In the genomic region with DNA sequence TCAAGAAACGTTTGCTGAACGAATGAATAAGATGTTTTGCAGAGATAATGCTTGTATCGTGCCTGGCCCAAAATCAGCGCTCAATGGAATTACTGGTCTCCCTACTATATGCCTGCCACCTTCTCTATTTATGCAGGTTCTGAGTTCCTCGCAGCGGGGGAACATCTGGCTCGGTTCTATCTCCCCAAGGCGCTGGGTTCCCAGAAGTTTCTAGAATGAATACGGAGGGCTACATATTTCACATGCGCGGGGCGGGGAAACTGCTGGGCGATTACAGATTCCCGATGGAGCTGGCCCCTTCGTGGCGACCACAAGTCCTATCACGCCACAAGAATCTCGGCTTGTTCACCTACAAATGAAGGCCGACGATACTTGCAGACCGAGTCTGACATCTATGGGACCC, we compare ENCODE assay signal across 9 cellular contexts. TPM values are rescaled to one million over a fixed set of nuclear protein-coding genes. Genes with fewer than 3 reads are reported as not detected.
DNase-seq lines count a peak whose midpoint lies in the region; ATAC-seq, FAIRE-seq and TF ChIP-seq lines count a peak whose summit lies in the region.
"Had no signal": no experiment of that assay in that cellular context is flagged by ENCODE, and none has a peak within 500 bp of the region (broad histone marks: within the 10 kb centered on the region; RNA-seq: fewer than 3 reads in every experiment).

No MANE protein-coding gene starts in this region.

- BruUV-seq in HepG2 (replicated peaks; lab: Mats Ljungman, UMichigan), result TSS peak; percentile 86

- no peak for TF ChIP-seq POLR2A in HepG2 (IDR thresholded peaks at IDR 0.05; ENCODE audit: insufficient read depth in 1 of 2, low read depth in 2 of 2, low read length in 2 of 2)
- no peak for TF ChIP-seq POLR2A in thyroid gland (IDR thresholded peaks at IDR 0.05)

- H3K27me3 ChIP-seq in HepG2 (ENCODE audit: control insufficient read depth in 1 of 2, insufficient read depth in 2 of 2, low read length in 2 of 2) (no peaks in the 10 kb centered on the region; a peak in 1 of 5 replicates), thyroid gland (no peaks in the 10 kb centered on the region)

- no peaks in the 10 kb centered on the region for H4K20me1 ChIP-seq in HepG2 (ENCODE audit: insufficient read depth, low read length)

- H3K4me3 Mint-ChIP-seq in T-helper 2 cell treated with Interferon-gamma antibody and Interleukin-4, amounts not matched to agents 5 μg/mL and 100 μg/mL, for 36 hours, result peak overlapping the region; percentile 98

- peak overlapping the region; percentile 56 for H2AFZ ChIP-seq in HepG2 (ENCODE audit: low read length)

- H3K79me2 ChIP-seq in HepG2 (ENCODE audit: insufficient read depth, low read length), result peaks cover 30% of the 10 kb centered on the region

- peak overlapping the region; percentile 82 for H3K4me2 ChIP-seq in HepG2 (ENCODE audit: low read depth, low read length)

- peaks cover 2 to 6% of the 10 kb centered on the region in 2 experiments; a peak in 3 of 5 replicates for H3K36me3 ChIP-seq in HepG2 (replicated peaks in 1 of 2; ENCODE audit: control insufficient read depth in 1 of 2, insufficient read depth in 2 of 2, low read length in 2 of 2)
- H3K36me3 ChIP-seq in thyroid gland, result no peaks in the 10 kb centered on the region

- intact Hi-C loops in HepG2 (cut with micrococcal nuclease; ENCODE audit: unreplicated experiment), result loop anchor here (2.0 to 5.0 kb wide), 2 partner anchors 92 to 240 kb away; no protein-coding TSS in a partner anchor
- intact Hi-C loops in thyroid gland (cut with DNase I), result no loop called here

- TF ChIP-seq EP300 in HepG2 (IDR thresholded peaks at IDR 0.05; ENCODE audit: low read depth in 2 of 2, low read length in 2 of 2) (no peak), HepG2 (CRISPR knock-in tag; IDR thresholded peaks at IDR 0.05; ENCODE audit: borderline replicate concordance) (no peak)

- FAIRE-seq in HepG2 (lab: Jason Lieb, UNC), result no peak
- FAIRE-seq: colon had no signal

- peak; percentile 7 for DNase-seq in T-helper 2 cell treated with Interferon-gamma antibody and Interleukin-4, amounts not matched to agents 5 μg/mL and 100 μg/mL, for 36 hours (ENCODE audit: low spot score)
- no peak for DNase-seq in T-helper 2 cell
- no peak for DNase-seq in astrocyte of the spinal cord (ENCODE audit: low read depth, low spot score)
- no peak for DNase-seq in HepG2 (ENCODE audit: low spot score)
- no peak for DNase-seq in thyroid gland
- no peak for DNase-seq in DMS79 (lab: John Stamatoyannopoulos, UW)
- DNase-seq in omental fat pad (ENCODE audit: low spot score), result no peak

- CTCF ChIA-PET in HepG2 (lab: Yijun Ruan, JAX; ENCODE audit: low intra/inter-chr PET ratio, low total read pairs), result no interaction called here

- H3K27ac Mint-ChIP-seq in T-helper 2 cell treated with Interferon-gamma antibody and Interleukin-4, amounts not matched to agents 5 μg/mL and 100 μg/mL, for 36 hours, result peak overlapping the region; percentile 91

- ATAC-seq in HG03469 (IDR thresholded peaks at IDR 0.05; ENCODE audit: unreplicated experiment) (peak; percentile 4), HepG2 (peak; percentile 47), omental fat pad (ENCODE audit: low FRiP score) (no peak)

- H3K9me3 Mint-ChIP-seq in T-helper 2 cell treated with Interferon-gamma antibody and Interleukin-4, amounts not matched to agents 5 μg/mL and 100 μg/mL, for 36 hours, result no peaks in the 10 kb centered on the region

- H3K4me3 ChIP-seq in astrocyte of the spinal cord (ENCODE audit: low read depth, low read length) (peak overlapping the region; percentile 96), HepG2 (replicated peaks in 1 of 3; ENCODE audit: insufficient read depth in 1 of 3, low read depth in 2 of 3, low read length in 3 of 3) (peak overlapping the region; percentile 86 to 94 (median 93)), thyroid gland (replicated peaks in 1 of 3) (peak overlapping the region; percentile 66 to 97 (median 67))

- H3K4me1 ChIP-seq in HepG2 (ENCODE audit: insufficient read depth, low read length) (peaks cover 23% of the 10 kb centered on the region), thyroid gland (peaks cover 12 to 14% of the 10 kb centered on the region in 2 donors)

- no peak for TF ChIP-seq RAD21 in HepG2 (CRISPR knock-in tag; IDR thresholded peaks at IDR 0.05)

- peaks cover 10% of the 10 kb centered on the region for H3K36me3 Mint-ChIP-seq in T-helper 2 cell treated with Interferon-gamma antibody and Interleukin-4, amounts not matched to agents 5 μg/mL and 100 μg/mL, for 36 hours (ENCODE audit: low read depth)

- H3K4me1 Mint-ChIP-seq in T-helper 2 cell treated with Interferon-gamma antibody and Interleukin-4, amounts not matched to agents 5 μg/mL and 100 μg/mL, for 36 hours (ENCODE audit: low read depth), result peaks cover 32% of the 10 kb centered on the region

- WGBS in HepG2 (ENCODE audit: low lambda C conversion rate), result 1% methylated on average over 18 of the region's 21 CpGs
- WGBS in thyroid gland, 2 donors, result 1 to 2% methylated on average over 12 to 17 of the region's 21 CpGs

- POLR2A ChIA-PET in HepG2 (lab: Yijun Ruan, JAX), result interaction anchor here (0.8 to 2.8 kb wide), 12 partner anchors 10 to 250 kb away, joined by 3 to 28 read pairs (median 5); partner anchors contain the start of genes ABCC5, ABCF3, DVL3 and PARL

- peaks cover 4% of the 10 kb centered on the region for H3K27me3 Mint-ChIP-seq in T-helper 2 cell treated with Interferon-gamma antibody and Interleukin-4, amounts not matched to agents 5 μg/mL and 100 μg/mL, for 36 hours (ENCODE audit: low read depth)

- H3K9ac ChIP-seq in HepG2 (ENCODE audit: insufficient read depth, low read depth, low read length), result peak overlapping the region; percentile 89

- peak overlapping the region; percentile 61 for H3K27ac ChIP-seq in HepG2 (ENCODE audit: extremely low read length, insufficient read depth, low read length)
- peak overlapping the region; percentile 57 to 90 (median 77) for H3K27ac ChIP-seq in thyroid gland

- no peaks in the 10 kb centered on the region for H3K9me3 ChIP-seq in HepG2 (ENCODE audit: low read length)
- H3K9me3 ChIP-seq in thyroid gland, result no peaks in the 10 kb centered on the region

- TF ChIP-seq CTCF in astrocyte of the spinal cord (IDR thresholded peaks at IDR 0.05; ENCODE audit: low read depth, low read length), result no peak
- TF ChIP-seq CTCF in HepG2 (CRISPR knock-in tag; IDR thresholded peaks at IDR 0.05), result no peak
- no peak for TF ChIP-seq CTCF in thyroid gland (IDR thresholded peaks at IDR 0.05)
- TF ChIP-seq CTCF in omental fat pad (IDR thresholded peaks at IDR 0.05), result no peak

- in situ Hi-C loops in astrocyte of the spinal cord (cut with HindIII; ENCODE audit: low sequenced_read_pairs) (no loop called here), HepG2 (cut with HindIII; ENCODE audit: extremely low pct_ligation_motif_present, low pct_unique_long_range_greater_than_20kb) (loop anchor here (25.0 kb wide), 1 partner anchor 247 kb away; the partner anchor contains the start of gene PARL)

RNA-seq across cellular contexts. Expression of gene EIF2B5, which starts 0.4 kb away (rescaled TPM):
- total RNA-seq in HepG2 (2016; rRNA removed; fragmentation: Illumina TruSeq; extraction: Trizol) (60.2 and 60.3 TPM in 2 replicates), thyroid gland (10 to 100 TPM; 27.9 to 46.5 (median 42.2) TPM), omental fat pad (10 to 100 TPM; 28.5 to 50.3 (median 38.7) TPM)
- 13.3 and 14.4 TPM in 2 replicates for total RNA-seq in HepG2 (2016; cell fraction: cytosol; rRNA removed; fragmentation: Illumina TruSeq; extraction: Trizol; ENCODE audit: low read depth)
- total RNA-seq in HepG2 (2016; cell fraction: insoluble cytoplasmic fraction; rRNA removed; fragmentation: Illumina TruSeq; extraction: Trizol), result 56.4 and 59.3 TPM in 2 replicates
- total RNA-seq in HepG2 (2016; cell fraction: membrane; rRNA removed; fragmentation: Illumina TruSeq; extraction: Trizol), result 25.4 and 30.0 TPM in 2 replicates
- 46.2 and 46.9 TPM in 2 replicates for total RNA-seq in HepG2 (2016; cell fraction: nucleus; rRNA removed; fragmentation: Illumina TruSeq; extraction: Trizol)
- 38.4 and 42.2 TPM in 2 replicates for polyA plus RNA-seq in HepG2 (2011; rRNA removed)
- polyA plus RNA-seq in HepG2 (2011; cell fraction: cytosol; rRNA removed), result 31.2 and 31.6 TPM in 2 replicates
- 105 and 110 TPM in 2 replicates for polyA plus RNA-seq in HepG2 (2011; cell fraction: nucleus; rRNA removed)
- 31.8 and 34.3 TPM in 2 replicates for polyA plus RNA-seq in HepG2 (2012)
- 12.5 and 14.4 TPM in 2 replicates for polyA plus RNA-seq in HepG2 (2016; cell fraction: cytosol; fragmentation: Illumina TruSeq; extraction: Trizol; ENCODE audit: low read depth)
- 49.2 and 49.4 TPM in 2 replicates for polyA plus RNA-seq in HepG2 (2016; cell fraction: insoluble cytoplasmic fraction; fragmentation: Illumina TruSeq; extraction: Trizol; ENCODE audit: low read depth)
- 17.8 and 21.2 TPM in 2 replicates for polyA plus RNA-seq in HepG2 (2016; cell fraction: membrane; fragmentation: Illumina TruSeq; extraction: Trizol; ENCODE audit: low read depth)
- 79.9 and 81.6 TPM in 2 replicates for polyA plus RNA-seq in HepG2 (2016; cell fraction: nucleus; fragmentation: Illumina TruSeq; extraction: Trizol; ENCODE audit: insufficient read depth, low read depth)
- 63.6 and 87.1 TPM in 2 replicates for polyA minus RNA-seq in HepG2 (2011; rRNA and poly(A)+ RNA removed; ENCODE audit: low replicate concordance)
- 14.2 and 16.3 TPM in 2 replicates for polyA minus RNA-seq in HepG2 (2011; cell fraction: cytosol; rRNA and poly(A)+ RNA removed)
- polyA minus RNA-seq in HepG2 (2011; cell fraction: nucleus; rRNA and poly(A)+ RNA removed), result 53.6 and 66.0 TPM in 2 replicates

RNA-seq across cellular contexts. Expression of gene DVL3, which starts 20.4 kb away (rescaled TPM):
- total RNA-seq in HepG2 (2016; rRNA removed; fragmentation: Illumina TruSeq; extraction: Trizol) (25.4 and 29.0 TPM in 2 replicates), thyroid gland (100 to 1,000 TPM in 1 of 4 donors, 10 to 100 TPM in 3; 48.2 to 137 (median 65.3) TPM), omental fat pad (10 to 100 TPM; 34.9 to 46.0 (median 43.2) TPM)
- total RNA-seq in HepG2 (2016; cell fraction: cytosol; rRNA removed; fragmentation: Illumina TruSeq; extraction: Trizol; ENCODE audit: low read depth), result 23.8 and 24.8 TPM in 2 replicates
- 20.5 and 27.5 TPM in 2 replicates for total RNA-seq in HepG2 (2016; cell fraction: insoluble cytoplasmic fraction; rRNA removed; fragmentation: Illumina TruSeq; extraction: Trizol)
- total RNA-seq in HepG2 (2016; cell fraction: membrane; rRNA removed; fragmentation: Illumina TruSeq; extraction: Trizol), result 52.6 and 55.8 TPM in 2 replicates
- total RNA-seq in HepG2 (2016; cell fraction: nucleus; rRNA removed; fragmentation: Illumina TruSeq; extraction: Trizol), result 28.8 and 35.1 TPM in 2 replicates
- 36.1 and 42.9 TPM in 2 replicates for polyA plus RNA-seq in HepG2 (2011; rRNA removed)
- polyA plus RNA-seq in HepG2 (2011; cell fraction: cytosol; rRNA removed), result 18.8 and 21.5 TPM in 2 replicates
- polyA plus RNA-seq in HepG2 (2011; cell fraction: nucleus; rRNA removed), result 166 and 190 TPM in 2 replicates
- 37.1 and 38.4 TPM in 2 replicates for polyA plus RNA-seq in HepG2 (2012)
- 40.0 and 43.8 TPM in 2 replicates for polyA plus RNA-seq in HepG2 (2016; cell fraction: cytosol; fragmentation: Illumina TruSeq; extraction: Trizol; ENCODE audit: low read depth)
- polyA plus RNA-seq in HepG2 (2016; cell fraction: insoluble cytoplasmic fraction; fragmentation: Illumina TruSeq; extraction: Trizol; ENCODE audit: low read depth), result 28.4 and 42.1 TPM in 2 replicates
- 59.8 and 69.8 TPM in 2 replicates for polyA plus RNA-seq in HepG2 (2016; cell fraction: membrane; fragmentation: Illumina TruSeq; extraction: Trizol; ENCODE audit: low read depth)
- 134 and 135 TPM in 2 replicates for polyA plus RNA-seq in HepG2 (2016; cell fraction: nucleus; fragmentation: Illumina TruSeq; extraction: Trizol; ENCODE audit: insufficient read depth, low read depth)
- polyA minus RNA-seq in HepG2 (2011; rRNA and poly(A)+ RNA removed; ENCODE audit: low replicate concordance), result 62.6 and 62.7 TPM in 2 replicates
- 24.4 and 29.1 TPM in 2 replicates for polyA minus RNA-seq in HepG2 (2011; cell fraction: cytosol; rRNA and poly(A)+ RNA removed)
- polyA minus RNA-seq in HepG2 (2011; cell fraction: nucleus; rRNA and poly(A)+ RNA removed), result 50.5 and 58.6 TPM in 2 replicates

RNA-seq across cellular contexts. Expression of gene HTR3E, which starts 37.9 kb away (rescaled TPM):
- total RNA-seq in HepG2 (2016; rRNA removed; fragmentation: Illumina TruSeq; extraction: Trizol), result not detected in 2 replicates
- total RNA-seq in HepG2 (2016; cell fraction: cytosol; rRNA removed; fragmentation: Illumina TruSeq; extraction: Trizol; ENCODE audit: low read depth), result not detected in 2 replicates
- total RNA-seq in HepG2 (2016; cell fraction: insoluble cytoplasmic fraction; rRNA removed; fragmentation: Illumina TruSeq; extraction: Trizol), result not detected in 2 replicates
- total RNA-seq in HepG2 (2016; cell fraction: membrane; rRNA removed; fragmentation: Illumina TruSeq; extraction: Trizol), result not detected in 2 replicates
- total RNA-seq in HepG2 (2016; cell fraction: nucleus; rRNA removed; fragmentation: Illumina TruSeq; extraction: Trizol), result not detected in 2 replicates
- not detected in 2 replicates for polyA plus RNA-seq in HepG2 (2011; rRNA removed)
- polyA plus RNA-seq in HepG2 (2011; cell fraction: cytosol; rRNA removed), result not detected in 2 replicates
- not detected in 2 replicates for polyA plus RNA-seq in HepG2 (2011; cell fraction: nucleus; rRNA removed)
- not detected in 2 replicates for polyA plus RNA-seq in HepG2 (2012)
- polyA plus RNA-seq in HepG2 (2016; cell fraction: cytosol; fragmentation: Illumina TruSeq; extraction: Trizol; ENCODE audit: low read depth), result not detected in 2 replicates
- not detected in 2 replicates for polyA plus RNA-seq in HepG2 (2016; cell fraction: insoluble cytoplasmic fraction; fragmentation: Illumina TruSeq; extraction: Trizol; ENCODE audit: low read depth)
- not detected in 2 replicates for polyA plus RNA-seq in HepG2 (2016; cell fraction: membrane; fragmentation: Illumina TruSeq; extraction: Trizol; ENCODE audit: low read depth)
- not detected in 2 replicates for polyA plus RNA-seq in HepG2 (2016; cell fraction: nucleus; fragmentation: Illumina TruSeq; extraction: Trizol; ENCODE audit: insufficient read depth, low read depth)
- not detected in 2 replicates for polyA minus RNA-seq in HepG2 (2011; rRNA and poly(A)+ RNA removed; ENCODE audit: low replicate concordance)
- polyA minus RNA-seq in HepG2 (2011; cell fraction: cytosol; rRNA and poly(A)+ RNA removed), result not detected in 2 replicates
- not detected in 2 replicates for polyA minus RNA-seq in HepG2 (2011; cell fraction: nucleus; rRNA and poly(A)+ RNA removed)
- total RNA-seq in thyroid gland, result not detected
- total RNA-seq in omental fat pad, result not detected

RNA-seq across cellular contexts. Expression of gene AP2M1, which starts 39.9 kb away (rescaled TPM):
- total RNA-seq in HepG2 (2016; rRNA removed; fragmentation: Illumina TruSeq; extraction: Trizol), result 124 and 126 TPM in 2 replicates
- total RNA-seq in HepG2 (2016; cell fraction: cytosol; rRNA removed; fragmentation: Illumina TruSeq; extraction: Trizol; ENCODE audit: low read depth), result 72.2 and 73.9 TPM in 2 replicates
- 120 and 132 TPM in 2 replicates for total RNA-seq in HepG2 (2016; cell fraction: insoluble cytoplasmic fraction; rRNA removed; fragmentation: Illumina TruSeq; extraction: Trizol)
- total RNA-seq in HepG2 (2016; cell fraction: membrane; rRNA removed; fragmentation: Illumina TruSeq; extraction: Trizol), result 105 and 110 TPM in 2 replicates
- 55.3 and 71.0 TPM in 2 replicates for total RNA-seq in HepG2 (2016; cell fraction: nucleus; rRNA removed; fragmentation: Illumina TruSeq; extraction: Trizol)
- 146 and 189 TPM in 2 replicates for polyA plus RNA-seq in HepG2 (2011; rRNA removed)
- 105 and 107 TPM in 2 replicates for polyA plus RNA-seq in HepG2 (2011; cell fraction: cytosol; rRNA removed)
- 190 and 200 TPM in 2 replicates for polyA plus RNA-seq in HepG2 (2011; cell fraction: nucleus; rRNA removed)
- 119 and 172 TPM in 2 replicates for polyA plus RNA-seq in HepG2 (2012)
- 89.6 and 102 TPM in 2 replicates for polyA plus RNA-seq in HepG2 (2016; cell fraction: cytosol; fragmentation: Illumina TruSeq; extraction: Trizol; ENCODE audit: low read depth)
- polyA plus RNA-seq in HepG2 (2016; cell fraction: insoluble cytoplasmic fraction; fragmentation: Illumina TruSeq; extraction: Trizol; ENCODE audit: low read depth), result 155 and 182 TPM in 2 replicates
- polyA plus RNA-seq in HepG2 (2016; cell fraction: membrane; fragmentation: Illumina TruSeq; extraction: Trizol; ENCODE audit: low read depth), result 110 and 116 TPM in 2 replicates
- polyA plus RNA-seq in HepG2 (2016; cell fraction: nucleus; fragmentation: Illumina TruSeq; extraction: Trizol; ENCODE audit: insufficient read depth, low read depth), result 139 and 149 TPM in 2 replicates
- polyA minus RNA-seq in HepG2 (2011; rRNA and poly(A)+ RNA removed; ENCODE audit: low replicate concordance), result 177 and 651 TPM in 2 replicates
- polyA minus RNA-seq in HepG2 (2011; cell fraction: cytosol; rRNA and poly(A)+ RNA removed), result 51.9 and 58.8 TPM in 2 replicates
- 68.9 and 87.9 TPM in 2 replicates for polyA minus RNA-seq in HepG2 (2011; cell fraction: nucleus; rRNA and poly(A)+ RNA removed)
- total RNA-seq in thyroid gland, result 100 to 1,000 TPM; 180 to 302 (median 212) TPM
- 100 to 1,000 TPM; 240 to 284 (median 246) TPM for total RNA-seq in omental fat pad

RNA-seq across cellular contexts. Expression of gene ABCF3, which starts 51.3 kb away (rescaled TPM):
- total RNA-seq in HepG2 (2016; rRNA removed; fragmentation: Illumina TruSeq; extraction: Trizol) (32.7 and 38.8 TPM in 2 replicates), thyroid gland (10 to 100 TPM; 51.1 to 83.4 (median 72.6) TPM), omental fat pad (10 to 100 TPM; 41.0 to 76.7 (median 64.0) TPM)
- 7.0 and 8.6 TPM in 2 replicates for total RNA-seq in HepG2 (2016; cell fraction: cytosol; rRNA removed; fragmentation: Illumina TruSeq; extraction: Trizol; ENCODE audit: low read depth)
- total RNA-seq in HepG2 (2016; cell fraction: insoluble cytoplasmic fraction; rRNA removed; fragmentation: Illumina TruSeq; extraction: Trizol), result 30.5 and 38.2 TPM in 2 replicates
- total RNA-seq in HepG2 (2016; cell fraction: membrane; rRNA removed; fragmentation: Illumina TruSeq; extraction: Trizol), result 9.7 and 13.0 TPM in 2 replicates
- 31.0 and 40.0 TPM in 2 replicates for total RNA-seq in HepG2 (2016; cell fraction: nucleus; rRNA removed; fragmentation: Illumina TruSeq; extraction: Trizol)
- 46.5 and 48.2 TPM in 2 replicates for polyA plus RNA-seq in HepG2 (2011; rRNA removed)
- polyA plus RNA-seq in HepG2 (2011; cell fraction: cytosol; rRNA removed), result 30.2 and 39.9 TPM in 2 replicates
- polyA plus RNA-seq in HepG2 (2011; cell fraction: nucleus; rRNA removed), result 164 and 188 TPM in 2 replicates
- 28.3 and 31.4 TPM in 2 replicates for polyA plus RNA-seq in HepG2 (2012)
- polyA plus RNA-seq in HepG2 (2016; cell fraction: cytosol; fragmentation: Illumina TruSeq; extraction: Trizol; ENCODE audit: low read depth), result 4.3 TPM in 2 replicates
- 30.4 and 34.2 TPM in 2 replicates for polyA plus RNA-seq in HepG2 (2016; cell fraction: insoluble cytoplasmic fraction; fragmentation: Illumina TruSeq; extraction: Trizol; ENCODE audit: low read depth)
- polyA plus RNA-seq in HepG2 (2016; cell fraction: membrane; fragmentation: Illumina TruSeq; extraction: Trizol; ENCODE audit: low read depth), result 5.7 and 8.3 TPM in 2 replicates
- 92.9 and 103 TPM in 2 replicates for polyA plus RNA-seq in HepG2 (2016; cell fraction: nucleus; fragmentation: Illumina TruSeq; extraction: Trizol; ENCODE audit: insufficient read depth, low read depth)
- 79.8 and 202 TPM in 2 replicates for polyA minus RNA-seq in HepG2 (2011; rRNA and poly(A)+ RNA removed; ENCODE audit: low replicate concordance)
- 25.1 and 28.6 TPM in 2 replicates for polyA minus RNA-seq in HepG2 (2011; cell fraction: cytosol; rRNA and poly(A)+ RNA removed)
- 71.1 and 80.3 TPM in 2 replicates for polyA minus RNA-seq in HepG2 (2011; cell fraction: nucleus; rRNA and poly(A)+ RNA removed)
